ENCODE assay signal across 9 cellular contexts in genomic region chr4:149897784-149898183, GRCh38.
DNase-seq lines count a peak whose midpoint lies in the region; ATAC-seq and TF ChIP-seq lines count a peak whose summit lies in the region.
"Had no signal": no experiment of that assay in that cellular context is flagged by ENCODE, and none has a peak within 500 bp of the region (broad histone marks: within the 10 kb centered on the region; RNA-seq: fewer than 3 reads in every experiment).

No MANE protein-coding gene starts in this region.

- peak; percentile 54 for TF ChIP-seq CTCF in LNCAP (IDR thresholded peaks at IDR 0.05)

- ATAC-seq in GM21367 (IDR thresholded peaks at IDR 0.05; ENCODE audit: unreplicated experiment) (no peak), HG03108 (IDR thresholded peaks at IDR 0.05; ENCODE audit: unreplicated experiment) (no peak), GM19324 (IDR thresholded peaks at IDR 0.05; ENCODE audit: low FRiP score, unreplicated experiment) (no peak)

- DNase-seq in NCI-H2029 treated with DMSO at 0.1 percent for 48 hours (lab: John Stamatoyannopoulos, UW): peak; percentile 3
- no peak for DNase-seq in NCI-H2029 (lab: John Stamatoyannopoulos, UW)
- peak; percentile 13 for DNase-seq in cerebellum (ENCODE audit: low spot score)
- peak; percentile 64 for DNase-seq in renal cortical epithelial cell (ENCODE audit: low read depth)
- DNase-seq: CD8-positive, alpha-beta memory T cell had no signal
